6 cellular contexts compared by ENCODE assay signal in genomic region chr18:12228308-12228707, GRCh38. TPM values are rescaled to one million over a fixed set of nuclear protein-coding genes. Genes with fewer than 3 reads are reported as not detected.
"Had no signal": no experiment of that assay in that cellular context is flagged by ENCODE, and none has a peak within 500 bp of the region (broad histone marks: within the 10 kb centered on the region; RNA-seq: fewer than 3 reads in every experiment).

No MANE protein-coding gene starts in this region.

RNA-seq across cellular contexts. Expression of gene CIDEA, which starts 25.9 kb away (rescaled TPM):
- total RNA-seq: K562, M059J, OCI-LY7, PC-3, SK-MEL-5, T-cell had no signal
